Comparison of ENCODE assay signal across 26 cellular contexts in the genomic region with DNA sequence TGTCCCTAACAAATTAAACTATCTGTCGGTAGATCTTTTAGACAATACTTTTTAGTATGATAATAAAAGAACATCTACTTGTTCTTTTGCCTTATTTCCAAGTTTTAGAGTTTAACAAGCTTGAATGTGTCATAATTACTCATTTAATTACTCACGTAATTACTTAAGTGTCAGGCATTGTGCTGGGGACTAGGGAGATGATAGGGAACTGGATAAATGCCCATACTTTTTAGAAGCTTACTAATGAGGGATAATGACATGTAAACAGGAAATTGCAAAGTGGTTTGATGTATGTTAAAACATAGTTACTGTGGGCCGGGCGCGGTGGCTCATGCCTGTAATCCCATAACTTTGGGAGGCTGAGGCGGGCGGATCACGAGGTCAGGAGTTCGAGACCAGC.
"Had no signal": no experiment of that assay in that cellular context is flagged by ENCODE, and none has a peak within 500 bp of the region (broad histone marks: within the 10 kb centered on the region; RNA-seq: fewer than 3 reads in every experiment).

No MANE protein-coding gene starts in this region.

- DNase-seq: dorsolateral prefrontal cortex; effector CD4-positive, alpha-beta T cell; foreskin fibroblast; gastrocnemius medialis; head of caudate nucleus; left cardiac atrium; left lung; mesenchymal stem cell; mucosa of descending colon; naive B cell; pancreas; stimulated activated CD4-positive, alpha-beta T cell treated with anti-CD3 and anti-CD28 coated beads, Interleukin-12 subunit alpha, Interleukin-12 subunit beta, amount 100 ng/mL, for 4 hours; stimulated activated CD4-positive, alpha-beta T cell treated with anti-CD3 and anti-CD28 coated beads, Interleukin-1b, Interleukin-23, amount 100 ng/mL, for 48 hours; stimulated activated CD4-positive, alpha-beta T cell treated with anti-CD3 and anti-CD28 coated beads, Interleukin-4, amount 100 ng/mL, for 24 hours; stimulated activated naive CD4-positive, alpha-beta T cell treated with Interleukin-2 at 50 U/mL for 16 hours; stomach; thyroid gland; trophoblast cell had no signal

- H3K27me3 ChIP-seq: gastrocnemius medialis, left lung, neutrophil, right atrium auricular region, stomach, thyroid gland had no signal

- H3K27ac ChIP-seq: dorsolateral prefrontal cortex, epithelial cell of prostate, gastrocnemius medialis, left lung, neutrophil, pancreas, right atrium auricular region, stomach, thyroid gland had no signal

- ATAC-seq: esophagus mucosa; gastrocnemius medialis; left cardiac atrium; left lung; mucosa of descending colon; natural killer cell treated with Interleukin-12 subunit alpha and Interleukin-12 subunit beta and Interleukin-15 and Interleukin-18, amount 100 ng/mL, for 72 hours; pancreas; sciatic nerve; stimulated activated effector memory CD8-positive, alpha-beta T cell treated with anti-CD3 and anti-CD28 coated beads, Interleukin-12 subunit alpha, Interleukin-12 subunit beta, amount 100 ng/mL, for 72 hours had no signal

- H3K9me3 ChIP-seq: gastrocnemius medialis, left lung, mucosa of descending colon, neutrophil, pancreas, right atrium auricular region, stomach, thyroid gland had no signal

- H3K4me1 ChIP-seq: gastrocnemius medialis, left lung, pancreas, right atrium auricular region, stomach, thyroid gland had no signal

- H3K4me3 ChIP-seq: dorsolateral prefrontal cortex, gastrocnemius medialis, left lung, mucosa of descending colon, pancreas, right atrium auricular region, smooth muscle cell, stomach, thyroid gland had no signal

- H3K36me3 ChIP-seq: gastrocnemius medialis, left lung, neutrophil, pancreas, right atrium auricular region, stomach, thyroid gland had no signal
